In the genomic region with DNA sequence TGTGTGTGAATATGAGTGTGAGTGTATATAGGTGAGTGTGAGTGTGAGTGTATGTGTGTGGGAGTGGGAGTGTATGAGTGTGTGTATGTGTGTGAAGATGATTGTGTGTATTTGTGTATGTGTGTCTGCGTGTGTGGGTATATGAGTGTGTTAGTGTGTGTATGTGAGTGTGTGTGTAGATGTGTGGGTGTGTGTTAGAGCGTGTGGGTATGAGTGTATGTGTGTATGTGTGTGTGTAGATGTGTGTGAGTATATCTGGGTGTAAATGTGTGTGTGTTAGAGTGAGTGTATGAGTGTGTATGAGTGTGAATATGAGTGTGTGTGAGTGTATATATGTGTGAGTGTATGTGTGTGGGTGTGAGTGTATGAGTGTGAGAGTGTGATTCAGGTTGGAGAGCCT, we compare ENCODE assay signal across 19 cellular contexts. TPM values are rescaled to one million over a fixed set of nuclear protein-coding genes. Genes with fewer than 3 reads are reported as not detected.
DNase-seq lines count a peak whose midpoint lies in the region; ATAC-seq, FAIRE-seq and TF ChIP-seq lines count a peak whose summit lies in the region.
"Had no signal": no experiment of that assay in that cellular context is flagged by ENCODE, and none has a peak within 500 bp of the region (broad histone marks: within the 10 kb centered on the region; RNA-seq: fewer than 3 reads in every experiment).

No MANE protein-coding gene starts in this region.

- H2AFZ ChIP-seq in HepG2 (ENCODE audit: low read length): no peak overlapping the region
- no peak overlapping the region for H2AFZ ChIP-seq in OCI-LY3 (ENCODE audit: low read depth, low read length)
- no peak overlapping the region for H2AFZ ChIP-seq in K562 (ENCODE audit: low read depth, low read length)
- H2AFZ ChIP-seq: GM23248 had no signal

- H3K4me2 ChIP-seq in HepG2 (ENCODE audit: low read depth, low read length) (no peak overlapping the region), OCI-LY3 (ENCODE audit: low read length) (peak overlapping the region; percentile 81), K562 (ENCODE audit: insufficient read depth, low read length) (no peak overlapping the region)
- H3K4me2 ChIP-seq: A549 had no signal

- no peaks in the 10 kb centered on the region for H4K20me1 ChIP-seq in HepG2 (ENCODE audit: insufficient read depth, low read length)
- H4K20me1 ChIP-seq in OCI-LY3 (ENCODE audit: insufficient read depth, low read length): no peaks in the 10 kb centered on the region
- no peaks in the 10 kb centered on the region for H4K20me1 ChIP-seq in K562 (replicated peaks; ENCODE audit: control insufficient read depth, insufficient read depth, low read length)

- no peak for ATAC-seq in HepG2
- no peak for ATAC-seq in right lobe of liver
- ATAC-seq in K562: no peak
- no peak for ATAC-seq in GM18858 (IDR thresholded peaks at IDR 0.05; ENCODE audit: unreplicated experiment)
- ATAC-seq: A549 had no signal

- TF ChIP-seq POLR2A in HepG2 (IDR thresholded peaks at IDR 0.05; ENCODE audit: insufficient read depth in 1 of 2, low read depth in 2 of 2, low read length in 2 of 2) (no peak), right lobe of liver (IDR thresholded peaks at IDR 0.05) (no peak), K562 (conservative IDR thresholded peaks at IDR 0.05) (no peak)

- H3K4me1 ChIP-seq in HepG2 (ENCODE audit: insufficient read depth, low read length): peaks cover 21% of the 10 kb centered on the region
- H3K4me1 ChIP-seq in right lobe of liver: no peaks in the 10 kb centered on the region
- H3K4me1 ChIP-seq in OCI-LY3 (ENCODE audit: low read length): peaks cover 12% of the 10 kb centered on the region
- peaks cover 0 to 7% of the 10 kb centered on the region in 2 experiments; a peak in 3 of 5 replicates for H3K4me1 ChIP-seq in K562 (replicated peaks in 1 of 2; ENCODE audit: control insufficient read depth in 2 of 2, insufficient read depth in 2 of 2, low read length in 2 of 2)
- H3K4me1 ChIP-seq: A549 had no signal

- no peak for FAIRE-seq in HepG2 (lab: Jason Lieb, UNC)
- FAIRE-seq in K562 (lab: Jason Lieb, UNC): peak; percentile 57
- FAIRE-seq: A549, H54 had no signal

- POLR2A ChIA-PET in HepG2 (lab: Yijun Ruan, JAX) (no interaction called here), K562 (lab: Yijun Ruan, JAX) (no interaction called here), RWPE1 (lab: Yijun Ruan, JAX; ENCODE audit: low non-redundant PET) (no interaction called here)

- CTCF ChIA-PET in HepG2 (lab: Yijun Ruan, JAX; ENCODE audit: low intra/inter-chr PET ratio, low total read pairs) (no interaction called here), K562 (lab: Yijun Ruan, JAX; ENCODE audit: low intra/inter-chr PET ratio) (no interaction called here), RWPE1 (lab: Yijun Ruan, JAX) (no interaction called here)

- TF ChIP-seq RAD21 in HepG2 (CRISPR knock-in tag; IDR thresholded peaks at IDR 0.05): no peak
- TF ChIP-seq RAD21 in K562 (CRISPR knock-in tag; conservative IDR thresholded peaks at IDR 0.05 in 1 of 2, IDR thresholded peaks at IDR 0.05 in 1 of 2): no peak

- H3K9me1 ChIP-seq in K562 (ENCODE audit: control insufficient read depth, insufficient read depth, low read length): peaks cover 3% of the 10 kb centered on the region

- no peaks in the 10 kb centered on the region for H3K9me3 ChIP-seq in HepG2 (ENCODE audit: low read length)
- no peaks in the 10 kb centered on the region for H3K9me3 ChIP-seq in right lobe of liver
- no peaks in the 10 kb centered on the region for H3K9me3 ChIP-seq in OCI-LY3 (ENCODE audit: insufficient read depth, low read length)
- no peaks in the 10 kb centered on the region; the same call in 1 of the 2 replicates for H3K9me3 ChIP-seq in K562 (replicated peaks; ENCODE audit: control insufficient read depth, insufficient read depth, low read depth, low read length)
- H3K9me3 ChIP-seq: A549 had no signal

- H3K9ac ChIP-seq in HepG2 (ENCODE audit: insufficient read depth, low read depth, low read length) (no peak overlapping the region), OCI-LY3 (ENCODE audit: low read length) (no peak overlapping the region), K562 (ENCODE audit: insufficient read depth in 1 of 2, low read depth in 2 of 2, low read length in 2 of 2) (no peak overlapping the region)
- H3K9ac ChIP-seq: GM23248 had no signal

- H3K4me3 ChIP-seq in HepG2 (replicated peaks in 1 of 3; ENCODE audit: insufficient read depth in 1 of 3, low read depth in 2 of 3, low read length in 3 of 3): no peak overlapping the region
- H3K4me3 ChIP-seq in right lobe of liver: no peak overlapping the region
- peak overlapping the region; percentile 77 for H3K4me3 ChIP-seq in OCI-LY3 (ENCODE audit: low read length)
- H3K4me3 ChIP-seq in K562: no peak overlapping the region
- H3K4me3 ChIP-seq: A549, GM23248 had no signal

- TF ChIP-seq EP300 in HepG2 (IDR thresholded peaks at IDR 0.05; ENCODE audit: low read depth in 2 of 2, low read length in 2 of 2) (no peak), HepG2 (CRISPR knock-in tag; IDR thresholded peaks at IDR 0.05; ENCODE audit: borderline replicate concordance) (no peak), K562 (IDR thresholded peaks at IDR 0.05; ENCODE audit: low read length) (no peak)

- H3K79me2 ChIP-seq in HepG2 (ENCODE audit: insufficient read depth, low read length) (no peaks in the 10 kb centered on the region), OCI-LY3 (ENCODE audit: low read length) (peaks cover 11% of the 10 kb centered on the region), K562 (ENCODE audit: control insufficient read depth, insufficient read depth, low read length) (no peaks in the 10 kb centered on the region)

- in situ Hi-C loops in HepG2 (cut with HindIII; ENCODE audit: extremely low pct_ligation_motif_present, low pct_unique_long_range_greater_than_20kb): no loop called here
- in situ Hi-C loops in K562 (cut with MboI): no loop called here

- H3K27me3 ChIP-seq in HepG2 (ENCODE audit: control insufficient read depth in 1 of 2, insufficient read depth in 2 of 2, low read length in 2 of 2) (peaks cover 3 to 5% of the 10 kb centered on the region in 2 experiments; a peak in 2 of 5 replicates), right lobe of liver (no peaks in the 10 kb centered on the region), OCI-LY3 (ENCODE audit: low read depth, low read length) (no peaks in the 10 kb centered on the region), K562 (ENCODE audit: control insufficient read depth in 2 of 2, insufficient read depth in 2 of 2, low read length in 2 of 2) (peaks cover 0 to 32% of the 10 kb centered on the region in 2 experiments; a peak in 3 of 5 replicates)

- DNase-seq in HepG2 (ENCODE audit: low spot score) (no peak), right lobe of liver (no peak), K562 (ENCODE audit: extremely low read depth in 1 of 4, low spot score in 3 of 4) (no peak), RWPE1 (ENCODE audit: low spot score) (no peak)
- DNase-seq in activated CD8-positive, alpha-beta memory T cell treated with anti-CD3 and anti-CD28 coated beads for 24 hours: no peak
- DNase-seq: AML-193; CD4-positive, alpha-beta T cell; DMS153; DMS79; GDM1; GM23248; HCEC 1CT; HFFc6 had no signal

- TF ChIP-seq CTCF in HepG2 (CRISPR knock-in tag; IDR thresholded peaks at IDR 0.05): no peak
- TF ChIP-seq CTCF in right lobe of liver (IDR thresholded peaks at IDR 0.05): no peak
- no peak for TF ChIP-seq CTCF in OCI-LY3 (IDR thresholded peaks at IDR 0.05; ENCODE audit: low read depth, low read length)
- TF ChIP-seq CTCF in K562 (IDR thresholded peaks at IDR 0.05 in 2 of 3, conservative IDR thresholded peaks at IDR 0.05 in 1 of 3; ENCODE audit: insufficient read depth in 2 of 3, low read depth in 1 of 3, low read length in 3 of 3): no peak
- TF ChIP-seq CTCF in RWPE1 (conservative IDR thresholded peaks at IDR 0.05; ENCODE audit: low read depth): no peak

- no peak overlapping the region for H3K27ac ChIP-seq in HepG2 (ENCODE audit: extremely low read length, insufficient read depth, low read length)
- H3K27ac ChIP-seq in right lobe of liver: no peak overlapping the region
- no peak overlapping the region for H3K27ac ChIP-seq in OCI-LY3 (ENCODE audit: low read length)
- no peak overlapping the region; the same call in 2 of the 3 replicates for H3K27ac ChIP-seq in K562 (ENCODE audit: extremely low read depth, low read depth, low read length)
- no peak overlapping the region for H3K27ac ChIP-seq in RWPE1
- H3K27ac ChIP-seq: 22Rv1, A549, C4-2B, GM23248 had no signal

- BruUV-seq in HepG2 (replicated peaks; lab: Mats Ljungman, UMichigan) (no TSS peak), K562 (replicated peaks; lab: Mats Ljungman, UMichigan) (no TSS peak)

- H3K36me3 ChIP-seq in HepG2 (replicated peaks in 1 of 2; ENCODE audit: control insufficient read depth in 1 of 2, insufficient read depth in 2 of 2, low read length in 2 of 2) (no peaks in the 10 kb centered on the region), right lobe of liver (no peaks in the 10 kb centered on the region), OCI-LY3 (replicated peaks; ENCODE audit: low read depth, low read length) (peaks cover 10% of the 10 kb centered on the region), K562 (ENCODE audit: control insufficient read depth, insufficient read depth, low read length) (no peaks in the 10 kb centered on the region)

- intact Hi-C loops in HepG2 (cut with micrococcal nuclease; ENCODE audit: unreplicated experiment) (no loop called here), right lobe of liver (cut with DNase I) (no loop called here), K562 (cut with micrococcal nuclease) (no loop called here)

- 31% methylated on average over 2 of the region's 2 CpGs for WGBS in HepG2 (ENCODE audit: low lambda C conversion rate)
- 61% methylated on average over 2 of the region's 2 CpGs for WGBS in right lobe of liver (ENCODE audit: insufficient coverage, low coverage, low lambda C conversion rate, missing lambda C conversion rate)
- 15% methylated on average over 2 of the region's 2 CpGs for WGBS in K562 (ENCODE audit: insufficient coverage, low coverage, missing lambda C conversion rate)

RNA-seq across cellular contexts. Expression of a gene that starts 11.1 kb away (rescaled TPM):
- total RNA-seq in HepG2 (2016; rRNA removed; fragmentation: Illumina TruSeq; extraction: Trizol) (not detected in 2 replicates), right lobe of liver (not detected), K562 (2014; rRNA removed) (not detected in 2 replicates), K562 (2014; rRNA removed; fragmentation: Illumina TruSeq; extraction: Trizol) (not detected in 2 replicates), K562 (2015; rRNA removed; fragmentation: Illumina TruSeq; extraction: Trizol) (0.11 TPM in 1 of 2 replicates, not detected in the other), K562 (2021) (not detected in 2 replicates)
- total RNA-seq in HepG2 (2016; cell fraction: cytosol; rRNA removed; fragmentation: Illumina TruSeq; extraction: Trizol; ENCODE audit: low read depth): not detected in 2 replicates
- not detected in 2 replicates for total RNA-seq in HepG2 (2016; cell fraction: insoluble cytoplasmic fraction; rRNA removed; fragmentation: Illumina TruSeq; extraction: Trizol)
- total RNA-seq in HepG2 (2016; cell fraction: membrane; rRNA removed; fragmentation: Illumina TruSeq; extraction: Trizol): not detected in 2 replicates
- total RNA-seq in HepG2 (2016; cell fraction: nucleus; rRNA removed; fragmentation: Illumina TruSeq; extraction: Trizol): not detected in 2 replicates
- polyA plus RNA-seq in HepG2 (2011; rRNA removed) (not detected in 2 replicates), K562 (2011; rRNA removed) (0.04 TPM in 1 of 2 replicates, not detected in the other), K562 (2014; fragmentation: Illumina TruSeq; extraction: Trizol) (not detected in 2 replicates), K562 (2014; fragmentation: Nextera tagmentation; extraction: Ambion mirVana) (not detected), K562 (2014; rRNA removed) (not detected in 2 replicates)
- polyA plus RNA-seq in HepG2 (2011; cell fraction: cytosol; rRNA removed): not detected in 2 replicates
- not detected in 2 replicates for polyA plus RNA-seq in HepG2 (2011; cell fraction: nucleus; rRNA removed)
- not detected in 2 replicates for polyA plus RNA-seq in HepG2 (2012)
- polyA plus RNA-seq in HepG2 (2016; cell fraction: cytosol; fragmentation: Illumina TruSeq; extraction: Trizol; ENCODE audit: low read depth): not detected in 2 replicates
- not detected in 2 replicates for polyA plus RNA-seq in HepG2 (2016; cell fraction: insoluble cytoplasmic fraction; fragmentation: Illumina TruSeq; extraction: Trizol; ENCODE audit: low read depth)
- polyA plus RNA-seq in HepG2 (2016; cell fraction: membrane; fragmentation: Illumina TruSeq; extraction: Trizol; ENCODE audit: low read depth): not detected in 2 replicates
- not detected in 2 replicates for polyA plus RNA-seq in HepG2 (2016; cell fraction: nucleus; fragmentation: Illumina TruSeq; extraction: Trizol; ENCODE audit: insufficient read depth, low read depth)
- not detected in 2 replicates for polyA minus RNA-seq in HepG2 (2011; rRNA and poly(A)+ RNA removed; ENCODE audit: low replicate concordance)
- not detected in 2 replicates for polyA minus RNA-seq in HepG2 (2011; cell fraction: cytosol; rRNA and poly(A)+ RNA removed)
- polyA minus RNA-seq in HepG2 (2011; cell fraction: nucleus; rRNA and poly(A)+ RNA removed): not detected in 2 replicates
- total RNA-seq in K562 (2011; cell fraction: chromatin; rRNA removed; ENCODE audit: low replicate concordance): not detected in 2 replicates
- total RNA-seq in K562 (2011; cell fraction: nucleolus; rRNA removed): 0.17 TPM in 1 of 2 replicates, not detected in the other
- total RNA-seq in K562 (2011; cell fraction: nucleoplasm; rRNA removed): not detected in 2 replicates
- 0.03 and 0.07 TPM in 2 replicates for polyA plus RNA-seq in K562 (2011; cell fraction: cytosol; rRNA removed)
- 0.04 and 0.07 TPM in 2 replicates for polyA plus RNA-seq in K562 (2011; cell fraction: nucleus; rRNA removed)
- polyA plus RNA-seq in K562 (2012): 0.06 TPM in 1 of 2 replicates, not detected in the other
- not detected in 2 replicates for polyA minus RNA-seq in K562 (2011; rRNA and poly(A)+ RNA removed)
- not detected in 2 replicates for polyA minus RNA-seq in K562 (2011; cell fraction: cytosol; rRNA and poly(A)+ RNA removed)
- polyA minus RNA-seq in K562 (2011; cell fraction: nucleus; rRNA and poly(A)+ RNA removed): 0.11 TPM in 1 of 2 replicates, not detected in the other
- total RNA-seq: CD4-positive, alpha-beta T cell; HFFc6 had no signal
- polyA plus RNA-seq: GM23248 had no signal
